In genomic region chr14:77615231-77616132, GRCh38 we compare ENCODE assay signal across 8 cellular contexts. TPM values are rescaled to one million over a fixed set of nuclear protein-coding genes. Genes with fewer than 3 reads are reported as not detected.
DNase-seq lines count a peak whose midpoint lies in the region; ATAC-seq, FAIRE-seq and TF ChIP-seq lines count a peak whose summit lies in the region.

No MANE protein-coding gene starts in this region.

- H2AFZ ChIP-seq in ACC112 (ENCODE audit: low read length, unreplicated experiment) = peak overlapping the region; percentile 91

- H3K4me3 Mint-ChIP-seq in T-helper 17 cell = peak overlapping the region; percentile 96

- ATAC-seq in T-helper 17 cell (no peak), upper lobe of left lung (ENCODE audit: low FRiP score in 2 of 2) (no peak)

- peak overlapping the region; percentile 91 for H3K27ac Mint-ChIP-seq in T-helper 17 cell

- DNase-seq in GM18507 (ENCODE audit: extremely low spot score, insufficient read length, low read depth) (no peak), T-helper 17 cell (no peak), coronary artery (ENCODE audit: low spot score) (no peak), upper lobe of left lung (no peak), NCI-H128 (lab: John Stamatoyannopoulos, UW; ENCODE audit: unreplicated experiment) (no peak), NCI-H2196 (lab: John Stamatoyannopoulos, UW; ENCODE audit: unreplicated experiment) (no peak)

- peak overlapping the region; percentile 99 for H3K4me3 ChIP-seq in ACC112 (ENCODE audit: low read depth, low read length)
- peak overlapping the region; percentile 93 for H3K4me3 ChIP-seq in coronary artery
- H3K4me3 ChIP-seq in mucosa of stomach (ENCODE audit: low read length) = peak overlapping the region; percentile 16
- peak overlapping the region; percentile 62 to 99 (median 90) for H3K4me3 ChIP-seq in upper lobe of left lung

- no peaks in the 10 kb centered on the region for H3K27me3 Mint-ChIP-seq in T-helper 17 cell

- no peak for TF ChIP-seq EP300 in upper lobe of left lung (IDR thresholded peaks at IDR 0.05)

- 5 to 6% methylated on average over 16 to 17 of the region's 17 CpGs for WGBS in upper lobe of left lung, 2 donors

- 0 out of 2 replicates have a peak, but pooled peaks cover 2% of the 10 kb centered on the region for H3K36me3 ChIP-seq in ACC112 (ENCODE audit: insufficient read depth, low read length)
- no peaks in the 10 kb centered on the region for H3K36me3 ChIP-seq in mucosa of stomach (ENCODE audit: control insufficient read depth, insufficient read depth, low read length)
- no peaks in the 10 kb centered on the region for H3K36me3 ChIP-seq in upper lobe of left lung

- peak; percentile 69 for FAIRE-seq in GM18507 (lab: Jason Lieb, UNC)

- H3K36me3 Mint-ChIP-seq in T-helper 17 cell (ENCODE audit: low read depth) = no peaks in the 10 kb centered on the region

- H3K79me2 ChIP-seq in ACC112 (ENCODE audit: control insufficient read depth, insufficient read depth, low read length, unreplicated experiment) = peaks cover 50% of the 10 kb centered on the region

- H3K4me1 ChIP-seq in ACC112 (ENCODE audit: control insufficient read depth, insufficient read depth, low read length, unreplicated experiment) (peaks cover 29% of the 10 kb centered on the region), mucosa of stomach (ENCODE audit: control insufficient read depth, insufficient read depth, low read length) (peaks cover 16% of the 10 kb centered on the region), upper lobe of left lung (peaks cover 18 to 35% (median 25%) of the 10 kb centered on the region in 4 donors)

- H3K27ac ChIP-seq in ACC112 (ENCODE audit: low read depth, low read length) = no peak overlapping the region; the same call in 1 of the 2 replicates
- H3K27ac ChIP-seq in coronary artery = peak overlapping the region; percentile 54 to 90
- H3K27ac ChIP-seq in upper lobe of left lung = peak overlapping the region; percentile 85 to 96 (median 88)

- H3K9me3 ChIP-seq in T-helper 17 cell (ENCODE audit: control insufficient read depth, low read length, poor library complexity, severe bottlenecking) = no peaks in the 10 kb centered on the region
- H3K9me3 ChIP-seq in mucosa of stomach (ENCODE audit: control insufficient read depth, low read length) = no peaks in the 10 kb centered on the region
- no peaks in the 10 kb centered on the region for H3K9me3 ChIP-seq in upper lobe of left lung

- no peak for TF ChIP-seq POLR2A in upper lobe of left lung (IDR thresholded peaks at IDR 0.05)

- H3K4me1 Mint-ChIP-seq in T-helper 17 cell = peaks cover 32% of the 10 kb centered on the region

- no peak for TF ChIP-seq CTCF in coronary artery (IDR thresholded peaks at IDR 0.05)
- no peak for TF ChIP-seq CTCF in upper lobe of left lung (IDR thresholded peaks at IDR 0.05)

- H3K27me3 ChIP-seq in ACC112 (ENCODE audit: insufficient read depth, low read length) (no peaks in the 10 kb centered on the region), mucosa of stomach (ENCODE audit: control insufficient read depth, insufficient read depth, low read length) (no peaks in the 10 kb centered on the region), upper lobe of left lung (no peaks in the 10 kb centered on the region)

- H3K9ac ChIP-seq in mucosa of stomach (ENCODE audit: low read length) = peak overlapping the region; percentile 78

RNA-seq across cellular contexts. Expression of gene SPTLC2, which starts 1.0 kb away (rescaled TPM):
- total RNA-seq in T-helper 17 cell = 10 to 100 TPM; 22.0 to 22.3 TPM
- 10 to 100 TPM; 28.0 to 72.3 (median 37.7) TPM for total RNA-seq in upper lobe of left lung

Comparison
In these comparisons a context has a peak if more than half of its experiments do, and no peak if none do; other contexts are left out.
1. H3K4me3 ChIP-seq: peak in every context shown above with its lines; median percentile 99 in ACC112; 93 in coronary artery; 90 in upper lobe of left lung; 16 in mucosa of stomach.